Comparison of ENCODE assay signal across 8 cellular contexts in genomic region chr18:48410095-48410920, GRCh38. TPM values are rescaled to one million over a fixed set of nuclear protein-coding genes. Genes with fewer than 3 reads are reported as not detected.
DNase-seq lines count a peak whose midpoint lies in the region; ATAC-seq and TF ChIP-seq lines count a peak whose summit lies in the region.

No MANE protein-coding gene starts in this region.

- TF ChIP-seq CTCF in MCF 10A (IDR thresholded peaks at IDR 0.05; ENCODE audit: unreplicated experiment) (no peak), gastrocnemius medialis (IDR thresholded peaks at IDR 0.05 in 4 of 5, conservative IDR thresholded peaks at IDR 0.05 in 1 of 5) (peak in 1 of 5 experiments; percentile 10)

- H3K9me3 ChIP-seq in iPS-18c (ENCODE audit: control insufficient read depth, insufficient read depth, low read length) (no peaks in the 10 kb centered on the region), gastrocnemius medialis (no peaks in the 10 kb centered on the region)

- H3K27me3 Mint-ChIP-seq in MCF 10A (ENCODE audit: insufficient read depth, unreplicated experiment), result no peaks in the 10 kb centered on the region

- no peaks in the 10 kb centered on the region for H3K36me3 Mint-ChIP-seq in MCF 10A (ENCODE audit: insufficient read depth, unreplicated experiment)

- H3K4me1 Mint-ChIP-seq in MCF 10A (ENCODE audit: insufficient read depth, unreplicated experiment), result peaks cover 2% of the 10 kb centered on the region

- H3K4me3 Mint-ChIP-seq in MCF 10A (ENCODE audit: unreplicated experiment), result peak overlapping the region; percentile 75

- peaks cover 21 to 38% (median 27%) of the 10 kb centered on the region in 3 donors for H3K27me3 ChIP-seq in gastrocnemius medialis

- H3K4me3 ChIP-seq in iPS-18c (ENCODE audit: insufficient read depth, low read depth, low read length) (peak overlapping the region; percentile 70), gastrocnemius medialis (peak overlapping the region; percentile 78 to 88 (median 85))

- peak overlapping the region; percentile 71 to 88 (median 78) for H3K27ac ChIP-seq in gastrocnemius medialis

- H3K9me3 Mint-ChIP-seq in MCF 10A (ENCODE audit: unreplicated experiment), result no peaks in the 10 kb centered on the region

- H3K27ac Mint-ChIP-seq in MCF 10A (ENCODE audit: low read depth, unreplicated experiment), result no peak overlapping the region

- intact Hi-C loops in MCF 10A (cut with micrococcal nuclease) (loop anchor here (1.0 to 5.0 kb wide), 2 partner anchors 83 to 180 kb away; no protein-coding TSS in a partner anchor), gastrocnemius medialis (cut with DNase I; ENCODE audit: low total_unique reads) (loop anchor here (2.0 kb wide), 1 partner anchor 34 kb away; no protein-coding TSS in a partner anchor)

- DNase-seq in NCI-H1694 treated with DMSO at 0.1 percent for 48 hours (lab: John Stamatoyannopoulos, UW), result peak; percentile 26
- peak; percentile 81 for DNase-seq in UCSD-AML1 (lab: John Stamatoyannopoulos, UW; ENCODE audit: unreplicated experiment)
- DNase-seq in MCF 10A (ENCODE audit: unreplicated experiment), result peak; percentile 92
- DNase-seq in gastrocnemius medialis, result peak; percentile 84
- DNase-seq in GF-D8 (lab: John Stamatoyannopoulos, UW), result no peak

- ATAC-seq in GM18499 (IDR thresholded peaks at IDR 0.05; ENCODE audit: insufficient read depth, unreplicated experiment) (peak; percentile 77), HG02885 (IDR thresholded peaks at IDR 0.05; ENCODE audit: poor library complexity, unreplicated experiment) (peak; percentile 97), gastrocnemius medialis (peak; percentile 85 to 86)

- peak; percentile 76 to 79 for TF ChIP-seq POLR2A in gastrocnemius medialis (IDR thresholded peaks at IDR 0.05)

- peaks cover 10 to 11% of the 10 kb centered on the region in 2 donors for H3K4me1 ChIP-seq in gastrocnemius medialis

- in situ Hi-C loops in gastrocnemius medialis (cut with MboI; ENCODE audit: low sequenced_read_pairs in 4 of 4), result loop anchor here in 1 of 4 donors (25.0 kb wide), 1 partner anchor 248 kb away; no protein-coding TSS in a partner anchor

- POLR2A ChIA-PET in MCF 10A (lab: Yijun Ruan, JAX), result interaction anchor here (0.6 to 1.3 kb wide), 3 partner anchors 80 to 337 kb away, joined by 3 to 4 read pairs (median 3); no protein-coding TSS in a partner anchor

- CTCF ChIA-PET in MCF 10A (lab: Yijun Ruan, JAX), result interaction anchor here (0.6 to 1.5 kb wide), 8 partner anchors 85 to 1053 kb away, joined by 3 to 5 read pairs (median 4); no protein-coding TSS in a partner anchor

- no peaks in the 10 kb centered on the region for H3K36me3 ChIP-seq in gastrocnemius medialis

- BruUV-seq in MCF 10A (replicated peaks; lab: Mats Ljungman, UMichigan), result no TSS peak

RNA-seq across cellular contexts. Expression of gene ZBTB7C, which starts 1.1 kb away (rescaled TPM):
- total RNA-seq in MCF 10A (2022), result 0.42 and 0.69 TPM in 2 replicates
- 10 to 100 TPM in 1 of 4 donors, 1 to 10 TPM in 1, under 1 TPM in 2; 0.53 to 12.3 (median 1.1) TPM for total RNA-seq in gastrocnemius medialis
